Comparison of ENCODE assay signal across 22 cellular contexts in the genomic region with DNA sequence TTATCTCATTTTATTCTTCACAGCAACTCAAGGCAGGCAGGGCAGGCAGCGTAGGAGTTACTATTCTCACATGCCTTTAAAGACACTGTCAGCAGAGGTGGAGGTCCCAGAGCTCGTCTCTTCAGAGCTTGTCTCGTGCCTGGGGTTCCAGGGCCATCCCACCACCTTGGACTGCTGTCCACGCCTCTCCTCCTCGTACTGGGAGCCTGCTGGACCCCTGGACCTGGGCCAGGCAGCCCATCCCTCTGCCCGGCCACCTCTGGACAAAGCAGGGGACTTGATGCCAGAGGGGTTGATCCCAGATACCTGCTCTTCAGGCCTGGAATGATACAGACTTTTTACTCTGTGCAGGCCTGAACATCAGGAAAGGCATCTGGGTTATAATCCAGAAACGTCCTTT.
"Had no signal": no experiment of that assay in that cellular context is flagged by ENCODE, and none has a peak within 500 bp of the region (broad histone marks: within the 10 kb centered on the region; RNA-seq: fewer than 3 reads in every experiment).

No MANE protein-coding gene starts in this region.

- H3K27ac ChIP-seq: SJSA1, SK-N-MC had no signal

- H3K36me3 ChIP-seq: MG63, SJSA1 had no signal

- H3K4me3 ChIP-seq: MG63, SJSA1, SK-N-MC had no signal

- H3K27me3 ChIP-seq: MG63, SJSA1 had no signal

- H3K9me3 ChIP-seq: MG63, SJSA1 had no signal

- ATAC-seq: HepG2 had no signal

- DNase-seq: IMR-90, Karpas-422, KG1, MG63, NCI-H1092 treated with DMSO at 0.1 percent for 48 hours, NCI-H1436, NCI-H187, NCI-H2029, NCI-H2081 treated with DMSO at 0.1 percent for 48 hours, NCI-H2171, NCI-H226, NCI-H446, NCI-H510A, NCI-H524 treated with DMSO at 0.1 percent for 48 hours, NCI-H69, NCI-H774, Right ventricle myocardium superior, RPMI8226, SIG-M5 had no signal
